17 cellular contexts compared by ENCODE assay signal in the genomic region with DNA sequence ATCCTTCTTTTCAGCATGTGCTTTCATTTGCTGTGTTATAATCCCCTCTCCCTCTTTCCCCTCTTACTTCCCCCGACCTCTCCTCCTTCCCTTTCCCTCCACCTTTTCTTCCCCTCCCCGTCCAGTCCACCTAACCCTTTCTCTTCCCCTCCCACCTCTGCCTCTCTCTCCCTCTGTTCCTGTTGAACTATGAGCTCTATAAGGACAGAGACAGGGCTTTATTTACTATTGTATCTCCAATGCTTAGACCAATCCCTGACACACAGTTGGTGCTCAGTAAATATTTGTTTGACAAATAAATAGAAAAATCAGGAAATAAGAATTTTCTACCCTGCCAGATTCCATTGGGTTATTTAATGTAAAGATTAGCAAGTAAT.
"Had no signal": no experiment of that assay in that cellular context is flagged by ENCODE, and none has a peak within 500 bp of the region (broad histone marks: within the 10 kb centered on the region; RNA-seq: fewer than 3 reads in every experiment).

No MANE protein-coding gene starts in this region.

- H3K27ac Mint-ChIP-seq: activated CD8-positive, alpha-beta T cell treated with anti-CD3 and anti-CD28 coated beads, Interleukin-2, amount 10 ng/mL, durations not matched to agents 7 days and 5 days; activated naive CD8-positive, alpha-beta T cell treated with anti-CD3 and anti-CD28 coated beads, Interleukin-2, amount 10 ng/mL, durations not matched to agents 7 days and 5 days; endodermal cell; stimulated activated memory B cell treated with anti-CD40 and anti-IgM and Interleukin-4, amounts not matched to agents 10 μg/mL and 1 μg/mL and 100 μg/mL, for 72 hours had no signal

- H3K27ac ChIP-seq: spleen, VCaP had no signal

- H3K36me3 ChIP-seq: spleen had no signal

- DNase-seq: activated CD4-positive, alpha-beta T cell treated with anti-CD3 and anti-CD28 coated beads for 4 hours; activated CD8-positive, alpha-beta memory T cell treated with anti-CD3 and anti-CD28 coated beads, Interleukin-2, amount 50 U/mL, for 48 hours; activated CD8-positive, alpha-beta T cell treated with anti-CD3 and anti-CD28 coated beads, Interleukin-2, amount 10 ng/mL, durations not matched to agents 7 days and 5 days; activated naive CD8-positive, alpha-beta T cell treated with anti-CD3 and anti-CD28 coated beads, Interleukin-2, amount 10 ng/mL, durations not matched to agents 7 days and 5 days; anterior cingulate cortex; cerebellar nuclear complex; endodermal cell; glutamatergic neuron; kidney; left ventricle myocardium superior; right cardiac atrium; spleen; stimulated activated CD4-positive, alpha-beta T cell treated with anti-CD3 and anti-CD28 coated beads, Interleukin-1b, Interleukin-23, amount 100 ng/mL, for 48 hours; T1000; trophoblast cell had no signal

- H3K36me3 Mint-ChIP-seq: activated naive CD8-positive, alpha-beta T cell treated with anti-CD3 and anti-CD28 coated beads, Interleukin-2, amount 10 ng/mL, durations not matched to agents 7 days and 5 days; stimulated activated memory B cell treated with anti-CD40 and anti-IgM and Interleukin-4, amounts not matched to agents 10 μg/mL and 1 μg/mL and 100 μg/mL, for 72 hours had no signal

- H3K9me3 Mint-ChIP-seq: activated naive CD8-positive, alpha-beta T cell treated with anti-CD3 and anti-CD28 coated beads, Interleukin-2, amount 10 ng/mL, durations not matched to agents 7 days and 5 days; endodermal cell; stimulated activated memory B cell treated with anti-CD40 and anti-IgM and Interleukin-4, amounts not matched to agents 10 μg/mL and 1 μg/mL and 100 μg/mL, for 72 hours had no signal

- H3K4me3 Mint-ChIP-seq: activated CD8-positive, alpha-beta T cell treated with anti-CD3 and anti-CD28 coated beads, Interleukin-2, amount 10 ng/mL, durations not matched to agents 7 days and 5 days; activated naive CD8-positive, alpha-beta T cell treated with anti-CD3 and anti-CD28 coated beads, Interleukin-2, amount 10 ng/mL, durations not matched to agents 7 days and 5 days; endodermal cell; stimulated activated memory B cell treated with anti-CD40 and anti-IgM and Interleukin-4, amounts not matched to agents 10 μg/mL and 1 μg/mL and 100 μg/mL, for 72 hours had no signal

- H3K27me3 ChIP-seq: spleen had no signal

- H3K9me3 ChIP-seq: spleen had no signal

- H3K4me3 ChIP-seq: spleen had no signal
